Comparison of ENCODE assay signal across 18 cellular contexts in the genomic region with DNA sequence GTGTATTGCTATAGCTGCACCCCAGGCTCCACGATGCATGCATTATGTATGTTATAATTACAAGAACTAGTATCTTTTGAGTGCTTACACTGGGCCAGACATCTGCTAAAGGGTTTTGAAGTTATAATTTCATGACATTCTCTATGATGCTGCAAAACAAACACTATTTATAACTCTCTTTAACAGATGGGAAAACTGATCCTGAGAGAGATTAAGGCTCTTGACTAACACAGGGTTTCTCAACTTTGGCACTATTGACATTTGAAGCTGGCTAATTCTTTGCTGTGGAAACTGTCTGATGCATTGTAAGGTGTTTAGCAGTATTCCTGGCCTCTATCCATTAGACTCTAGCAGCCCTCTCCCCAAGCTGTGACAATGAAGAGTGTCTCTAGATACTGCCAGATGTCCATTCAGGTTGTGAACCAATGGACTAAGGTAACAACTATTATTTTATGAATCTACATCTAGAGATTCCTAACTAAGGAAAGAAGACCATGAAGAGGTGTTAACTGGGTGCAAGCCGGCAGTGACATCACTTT.
"Had no signal": no experiment of that assay in that cellular context is flagged by ENCODE, and none has a peak within 500 bp of the region (broad histone marks: within the 10 kb centered on the region; RNA-seq: fewer than 3 reads in every experiment).

No MANE protein-coding gene starts in this region.

- H3K27me3 ChIP-seq: esophagus squamous epithelium, ovary, right lobe of liver had no signal

- ATAC-seq: activated CD8-positive, alpha-beta memory T cell treated with anti-CD3 and anti-CD28 coated beads, Interleukin-2, amount 10 ng/mL, durations not matched to agents 7 days and 5 days; left ventricle myocardium superior; natural killer cell; right lobe of liver; stimulated activated naive CD8-positive, alpha-beta T cell treated with anti-CD3 and anti-CD28 coated beads, Interleukin-15, amount 100 ng/mL, for 72 hours had no signal

- H3K27ac ChIP-seq: esophagus squamous epithelium, ovary, right lobe of liver had no signal

- H3K9me3 ChIP-seq: esophagus squamous epithelium, ovary, right lobe of liver had no signal

- DNase-seq: activated B cell treated with CpG ODN at 0.5 μM for 24 hours; activated CD4-positive, alpha-beta memory T cell treated with anti-CD3 and anti-CD28 coated beads, Interleukin-2, amount 10 ng/mL, durations not matched to agents 7 days and 5 days; activated CD4-positive, alpha-beta T cell treated with anti-CD3 and anti-CD28 coated beads for 4 hours; activated CD8-positive, alpha-beta memory T cell treated with anti-CD3 and anti-CD28 coated beads, Interleukin-2, amount 10 ng/mL, durations not matched to agents 7 days and 5 days; activated naive CD8-positive, alpha-beta T cell treated with anti-CD3 and anti-CD28 coated beads for 36 hours; amniotic stem cell; dermis blood vessel endothelial cell; effector memory CD4-positive, alpha-beta T cell; esophagus squamous epithelium; immature natural killer cell; left ventricle myocardium superior; natural killer cell; ovary; right lobe of liver; small intestine; stimulated activated CD4-positive, alpha-beta T cell treated with anti-CD3 and anti-CD28 coated beads, Interleukin-15, amount 100 ng/mL, for 24 hours; stimulated activated CD4-positive, alpha-beta T cell treated with anti-CD3 and anti-CD28 coated beads, Interleukin-4, amount 100 ng/mL, for 1 hour; stimulated activated naive CD8-positive, alpha-beta T cell treated with anti-CD3 and anti-CD28 coated beads, Interleukin-15, amount 100 ng/mL, for 72 hours had no signal

- H3K36me3 ChIP-seq: esophagus squamous epithelium, ovary, right lobe of liver had no signal

- H3K4me3 ChIP-seq: esophagus squamous epithelium, ovary, right lobe of liver had no signal

- H3K4me1 ChIP-seq: esophagus squamous epithelium, right lobe of liver had no signal
